ENCODE assay signal across 8 cellular contexts in the genomic region with DNA sequence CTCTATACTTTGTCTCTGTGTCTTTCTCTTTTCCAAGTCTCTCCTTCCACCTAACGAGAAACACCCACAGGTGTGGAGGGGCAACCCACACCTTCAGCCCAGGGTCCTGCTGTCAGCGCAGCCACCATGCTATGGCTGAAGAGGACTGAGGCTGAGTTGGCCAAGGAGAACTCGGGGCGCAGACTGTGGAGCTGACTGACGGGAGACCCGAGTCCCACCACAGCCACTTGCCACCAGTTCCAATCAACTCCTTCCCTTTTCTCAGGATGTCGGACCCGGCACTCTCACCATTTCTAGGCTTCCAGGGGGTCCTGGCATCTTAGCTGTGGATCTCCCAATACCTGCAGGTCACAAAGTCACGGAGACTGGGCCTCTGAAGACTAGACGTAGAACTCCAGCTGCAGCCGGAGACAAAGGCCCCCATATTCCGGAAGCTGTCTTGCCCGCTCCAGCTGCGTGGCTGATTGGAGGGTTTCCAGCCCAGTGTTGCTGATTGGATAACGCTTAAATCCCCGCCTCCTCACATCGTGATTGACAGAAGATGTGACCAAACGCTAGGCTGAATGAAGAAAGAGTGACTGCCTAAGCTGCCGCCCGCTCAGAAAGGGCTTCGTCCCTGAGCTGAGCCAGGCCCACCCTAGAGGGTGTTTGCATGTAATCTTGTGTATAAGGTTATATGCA.
A peak's percentile ranks its signal among the peaks of the same experiment; 100 is the strongest.
DNase-seq lines count a peak whose midpoint lies in the region; ATAC-seq and TF ChIP-seq lines count a peak whose summit lies in the region.

No MANE protein-coding gene starts in this region.

- peak; percentile 99 for ATAC-seq in naive thymus-derived CD4-positive, alpha-beta T cell
- peak; percentile 96 for ATAC-seq in stimulated activated effector memory CD8-positive, alpha-beta T cell treated with anti-CD3 and anti-CD28 coated beads, Interleukin-12 subunit alpha, Interleukin-12 subunit beta, amount 100 ng/mL, for 72 hours

- peaks cover 6 to 32% (median 21%) of the 10 kb centered on the region in 5 donors for H3K36me3 Mint-ChIP-seq in naive thymus-derived CD4-positive, alpha-beta T cell
- peaks cover 20% of the 10 kb centered on the region for H3K36me3 Mint-ChIP-seq in stimulated activated effector memory CD8-positive, alpha-beta T cell treated with anti-CD3 and anti-CD28 coated beads, Interleukin-12 subunit alpha, Interleukin-12 subunit beta, amount 100 ng/mL, for 72 hours

- peaks cover 0 to 78% (median 12%) of the 10 kb centered on the region in 11 donors for H3K9me3 Mint-ChIP-seq in naive thymus-derived CD4-positive, alpha-beta T cell
- no peaks in the 10 kb centered on the region for H3K9me3 Mint-ChIP-seq in stimulated activated effector memory CD8-positive, alpha-beta T cell treated with anti-CD3 and anti-CD28 coated beads, Interleukin-12 subunit alpha, Interleukin-12 subunit beta, amount 100 ng/mL, for 72 hours

- no peaks in the 10 kb centered on the region for H3K36me3 ChIP-seq in naive thymus-derived CD4-positive, alpha-beta T cell (ENCODE audit: control insufficient read depth in 2 of 3, insufficient read depth in 3 of 3, low read length in 3 of 3)

- H3K9me3 ChIP-seq in naive thymus-derived CD4-positive, alpha-beta T cell (ENCODE audit: control insufficient read depth in 2 of 3, low read length in 3 of 3) = peaks cover 0 to 11% (median 0%) of the 10 kb centered on the region in 3 experiments

- H3K27ac ChIP-seq in naive thymus-derived CD4-positive, alpha-beta T cell (ENCODE audit: low read depth, low read length) = peak overlapping the region; percentile 71

- peak overlapping the region; percentile 94 to 99 (median 96) for H3K27ac Mint-ChIP-seq in naive thymus-derived CD4-positive, alpha-beta T cell
- peak overlapping the region; percentile 97 for H3K27ac Mint-ChIP-seq in stimulated activated effector memory CD8-positive, alpha-beta T cell treated with anti-CD3 and anti-CD28 coated beads, Interleukin-12 subunit alpha, Interleukin-12 subunit beta, amount 100 ng/mL, for 72 hours

- no peaks in the 10 kb centered on the region for H3K4me1 ChIP-seq in naive thymus-derived CD4-positive, alpha-beta T cell (ENCODE audit: control insufficient read depth in 2 of 2, insufficient read depth in 2 of 2, low read length in 2 of 2)

- peak overlapping the region; percentile 85 to 99 (median 94) for H3K4me3 Mint-ChIP-seq in naive thymus-derived CD4-positive, alpha-beta T cell
- H3K4me3 Mint-ChIP-seq in stimulated activated effector memory CD8-positive, alpha-beta T cell treated with anti-CD3 and anti-CD28 coated beads, Interleukin-12 subunit alpha, Interleukin-12 subunit beta, amount 100 ng/mL, for 72 hours = peak overlapping the region; percentile 94

- no peaks in the 10 kb centered on the region for H3K27me3 ChIP-seq in naive thymus-derived CD4-positive, alpha-beta T cell (ENCODE audit: control insufficient read depth in 2 of 2, insufficient read depth in 2 of 2, low read length in 2 of 2)

- POLR2A ChIA-PET in naive thymus-derived CD4-positive, alpha-beta T cell (lab: Charles Lee) = interaction anchor here (0.6 to 5.1 kb wide), 22 partner anchors 9 to 1792 kb away, joined by 3 to 144 read pairs (median 3); partner anchors contain the start of genes ZNF253, ZNF429, ZNF43 and ZNF431

- no peak for TF ChIP-seq CTCF in epithelial cell of esophagus (IDR thresholded peaks at IDR 0.05; ENCODE audit: insufficient read depth, low read depth, low read length, missing control alignments)

- CTCF ChIA-PET in naive thymus-derived CD4-positive, alpha-beta T cell (lab: Charles Lee) = interaction anchor here (0.6 to 2.3 kb wide), 4 partner anchors 11 to 247 kb away, joined by 3 to 9 read pairs (median 6); partner anchors contain the start of gene ZNF429

- intact Hi-C loops in naive thymus-derived CD4-positive, alpha-beta T cell (cut with micrococcal nuclease) = loop anchor here (1.0 to 5.0 kb wide), 11 partner anchors 11 to 646 kb away; partner anchors contain the start of genes ZNF429 (in 2 of the 2), ZNF100 (in 1 of the 2), ZNF43 (in 1 of the 2) and ZNF493 (in 1 of the 2)

- DNase-seq in COLO829 (ENCODE audit: low spot score) = peak; percentile 8
- peak; percentile 93 for DNase-seq in NCI-H1105 treated with DMSO at 0.1 percent for 48 hours (lab: John Stamatoyannopoulos, UW)
- peak in 2 of 3 experiments; percentile 31 to 65 for DNase-seq in activated CD8-positive, alpha-beta memory T cell treated with anti-CD3 and anti-CD28 coated beads for 48 hours (ENCODE audit: low read depth in 2 of 3, low spot score in 2 of 3)
- peak; percentile 67 for DNase-seq in epithelial cell of esophagus (ENCODE audit: low read depth)
- DNase-seq in naive thymus-derived CD4-positive, alpha-beta T cell = peak; percentile 54 to 94 (median 89)
- peak; percentile 39 to 91 for DNase-seq in stimulated activated effector memory CD8-positive, alpha-beta T cell treated with anti-CD3 and anti-CD28 coated beads, Interleukin-12 subunit alpha, Interleukin-12 subunit beta, amount 100 ng/mL, for 72 hours (ENCODE audit: low spot score in 2 of 2)
- DNase-seq in NCI-H82 treated with DMSO at 0.1 percent for 48 hours (lab: John Stamatoyannopoulos, UW; ENCODE audit: unreplicated experiment) = no peak
- DNase-seq in NCI-H446 (lab: John Stamatoyannopoulos, UW) = no peak

- peak overlapping the region; percentile 37 for H3K4me3 ChIP-seq in epithelial cell of esophagus (ENCODE audit: low read length)
- peak overlapping the region; percentile 64 for H3K4me3 ChIP-seq in naive thymus-derived CD4-positive, alpha-beta T cell (ENCODE audit: low read length)

- peaks cover 0 to 44% (median 24%) of the 10 kb centered on the region in 7 donors for H3K4me1 Mint-ChIP-seq in naive thymus-derived CD4-positive, alpha-beta T cell
- peaks cover 25% of the 10 kb centered on the region for H3K4me1 Mint-ChIP-seq in stimulated activated effector memory CD8-positive, alpha-beta T cell treated with anti-CD3 and anti-CD28 coated beads, Interleukin-12 subunit alpha, Interleukin-12 subunit beta, amount 100 ng/mL, for 72 hours

- no peaks in the 10 kb centered on the region for H3K27me3 Mint-ChIP-seq in naive thymus-derived CD4-positive, alpha-beta T cell

Comparison
In these comparisons a context has a peak if more than half of its experiments do, and no peak if none do; other contexts are left out.
1. DNase-seq: peak in COLO829 (single experiment), NCI-H1105 treated with DMSO at 0.1 percent for 48 hours (single experiment), activated CD8-positive, alpha-beta memory T cell treated with anti-CD3 and anti-CD28 coated beads for 48 hours (2 of 3), epithelial cell of esophagus (single experiment), naive thymus-derived CD4-positive, alpha-beta T cell (9 of 9) and stimulated activated effector memory CD8-positive, alpha-beta T cell treated with anti-CD3 and anti-CD28 coated beads, Interleukin-12 subunit alpha, Interleukin-12 subunit beta, amount 100 ng/mL, for 72 hours (2 of 2); none in NCI-H82 treated with DMSO at 0.1 percent for 48 hours (single experiment) and NCI-H446 (0 of 2).